Comparison of ENCODE assay signal across 22 cellular contexts in genomic region chr3:118675305-118675704, GRCh38.
"Had no signal": no experiment of that assay in that cellular context is flagged by ENCODE, and none has a peak within 500 bp of the region (broad histone marks: within the 10 kb centered on the region; RNA-seq: fewer than 3 reads in every experiment).

No MANE protein-coding gene starts in this region.

- H3K27ac ChIP-seq: ovary, right lobe of liver, testis, transverse colon had no signal

- H3K36me3 ChIP-seq: ovary, right lobe of liver, transverse colon had no signal

- FAIRE-seq: keratinocyte had no signal

- H3K9me3 ChIP-seq: ovary, right lobe of liver, testis, transverse colon had no signal

- DNase-seq: activated CD4-positive, alpha-beta memory T cell treated with anti-CD3 and anti-CD28 coated beads, Interleukin-2, amount 10 ng/mL, durations not matched to agents 7 days and 5 days; activated CD4-positive, alpha-beta T cell treated with anti-CD3 and anti-CD28 coated beads, Interleukin-2, amount 10 ng/mL, durations not matched to agents 24 days and 14 days; activated CD4-positive, CD25-positive, alpha-beta regulatory T cell treated with anti-CD3 and anti-CD28 coated beads, Interleukin-2, amount 50 U/mL, for 72 hours; activated naive CD8-positive, alpha-beta T cell treated with anti-CD3 and anti-CD28 coated beads, Interleukin-2, amount 50 U/mL, for 24 hours; activated T-cell treated with anti-CD3 and anti-CD28 coated beads, Interleukin-2, amount 50 U/mL, for 48 hours; amygdala; caudate nucleus; foreskin fibroblast; head of caudate nucleus; hippocampal formation; left colon; midbrain; naive thymus-derived CD4-positive, alpha-beta T cell; ovary; right lobe of liver; stimulated activated CD4-positive, alpha-beta T cell treated with anti-CD3 and anti-CD28 coated beads, Interleukin-4, amount 100 ng/mL, for 1 hour; stimulated activated naive CD8-positive, alpha-beta T cell treated with anti-CD3 and anti-CD28 coated beads, Interleukin-15, Interleukin-2, amounts not matched to agents 100 U/mL and 50 U/mL, for 24 hours; T1000; testis; transverse colon had no signal

- H3K27me3 ChIP-seq: ovary, right lobe of liver, testis, transverse colon had no signal

- ATAC-seq: activated naive CD8-positive, alpha-beta T cell treated with anti-CD3 and anti-CD28 coated beads, Interleukin-2, amount 50 U/mL, for 24 hours; esophagus mucosa; left colon; naive thymus-derived CD4-positive, alpha-beta T cell; right lobe of liver; stimulated activated naive CD8-positive, alpha-beta T cell treated with anti-CD3 and anti-CD28 coated beads, Interleukin-15, Interleukin-2, amounts not matched to agents 100 U/mL and 50 U/mL, for 24 hours had no signal

- H3K4me3 ChIP-seq: ovary, right lobe of liver, testis, transverse colon had no signal

- H3K4me1 ChIP-seq: right lobe of liver, testis, transverse colon had no signal
